In genomic region chr5:70400984-70401686, GRCh38 we compare ENCODE assay signal across 8 cellular contexts.
DNase-seq lines count a peak whose midpoint lies in the region; ATAC-seq, FAIRE-seq and TF ChIP-seq lines count a peak whose summit lies in the region.
"Not testable (repeated sequence)": the region's sequence is repeated elsewhere in the genome, so short reads cannot be mapped to it uniquely, and the experiment has no call there.

No MANE protein-coding gene starts in this region.

- not testable (repeated sequence) for H3K9me3 ChIP-seq in Karpas-422 (ENCODE audit: low read length); GM12878 (replicated peaks; ENCODE audit: control insufficient read depth, insufficient read depth, low read length); mucosa of rectum (ENCODE audit: control insufficient read depth in 2 of 2, low read length in 2 of 2)

- not testable (repeated sequence) for H3K4me3 Mint-ChIP-seq in glutamatergic neuron (ENCODE audit: unreplicated experiment)

- not testable (repeated sequence) for H2AFZ ChIP-seq in Karpas-422 (ENCODE audit: low read length); GM12878 (ENCODE audit: control insufficient read depth, low read depth, low read length)

- SMC1A ChIA-PET in GM12878 (lab: Charles Lee; ENCODE audit: uncharacterized antibody, unreplicated experiment) = not testable (repeated sequence)

- H3K4me1 ChIP-seq in Karpas-422 (ENCODE audit: low read length); GM12878 (ENCODE audit: control insufficient read depth, insufficient read depth, low read length); mucosa of rectum (ENCODE audit: control insufficient read depth in 2 of 2, insufficient read depth in 2 of 2, low read length in 2 of 2): not testable (repeated sequence)

- not testable (repeated sequence) for TF ChIP-seq RAD21 in GM12878 (IDR thresholded peaks at IDR 0.05; ENCODE audit: insufficient read depth, low read depth, low read length)

- ATAC-seq in GM19035 (IDR thresholded peaks at IDR 0.05; ENCODE audit: unreplicated experiment) (peak; percentile 71), GM12878 (peak; percentile 97)

- 6% methylated on average over 14 of the region's 71 CpGs for WGBS in GM12878 (ENCODE audit: insufficient coverage, insufficient replicate concordance, low lambda C conversion rate, missing lambda C conversion rate)

- H4K20me1 ChIP-seq in Karpas-422 (ENCODE audit: insufficient read depth, low read depth, low read length); GM12878 (ENCODE audit: control insufficient read depth, insufficient read depth): not testable (repeated sequence)

- RAD21 ChIA-PET in GM12878 (lab: Charles Lee; ENCODE audit: unreplicated experiment) = not testable (repeated sequence)

- peak overlapping the region; percentile 63; the same call in 1 of the 2 replicates for H3K9ac ChIP-seq in Karpas-422 (ENCODE audit: low read length)
- not testable (repeated sequence) for H3K9ac ChIP-seq in GM12878 (ENCODE audit: control insufficient read depth, insufficient read depth, low read length); mucosa of rectum (ENCODE audit: low read depth in 1 of 2, low read length in 2 of 2)

- peak; percentile 27; the same call in 1 of the 2 replicates for TF ChIP-seq CTCF in 22Rv1 (IDR thresholded peaks at IDR 0.05)
- TF ChIP-seq CTCF in GM12878 (IDR thresholded peaks at IDR 0.05 in 2 of 3, conservative IDR thresholded peaks at IDR 0.05 in 1 of 3; ENCODE audit: control insufficient read depth in 2 of 3, extremely low read depth in 1 of 3, insufficient read depth in 1 of 3, low read depth in 3 of 3, low read length in 3 of 3); glutamatergic neuron (IDR thresholded peaks at IDR 0.05; ENCODE audit: partially characterized antibody, unreplicated experiment): not testable (repeated sequence)

- H3K4me2 ChIP-seq in Karpas-422 (ENCODE audit: low read depth, low read length, poor library complexity, severe bottlenecking) = peak overlapping the region; percentile 51
- H3K4me2 ChIP-seq in GM12878 (ENCODE audit: control insufficient read depth, insufficient read depth) = not testable (repeated sequence)

- peak; percentile 66 for TF ChIP-seq POLR2A in GM12878 (IDR thresholded peaks at IDR 0.05; ENCODE audit: low read depth, low read length)

- not testable (repeated sequence) for H3K9me2 ChIP-seq in Karpas-422 (replicated peaks; ENCODE audit: insufficient read depth, low read length)

- H3K27me3 ChIP-seq in Karpas-422 (ENCODE audit: low read length); GM12878 (replicated peaks in 1 of 2; ENCODE audit: control insufficient read depth in 2 of 2, insufficient read depth in 2 of 2, low read length in 1 of 2); mucosa of rectum (ENCODE audit: control insufficient read depth in 2 of 2, insufficient read depth in 2 of 2, low read length in 2 of 2): not testable (repeated sequence)

- in situ Hi-C loops in GM12878 (cut with MboI) = not testable (repeated sequence)

- POLR2A ChIA-PET in GM12878 (lab: Charles Lee) = not testable (repeated sequence)

- not testable (repeated sequence) for H3K79me2 ChIP-seq in Karpas-422 (ENCODE audit: low read length); GM12878 (ENCODE audit: control insufficient read depth, insufficient read depth, low read length)

- TF ChIP-seq EP300 in GM12878 (IDR thresholded peaks at IDR 0.05; ENCODE audit: borderline replicate concordance in 1 of 2, control insufficient read depth in 1 of 2, low read depth in 2 of 2, low read length in 2 of 2) = not testable (repeated sequence)

- H3K9me3 Mint-ChIP-seq in glutamatergic neuron (ENCODE audit: unreplicated experiment) = not testable (repeated sequence)

- intact Hi-C loops in GM12878 (cut with micrococcal nuclease; ENCODE audit: unreplicated experiment) = not testable (repeated sequence)

- H3K36me3 Mint-ChIP-seq in glutamatergic neuron (ENCODE audit: unreplicated experiment) = not testable (repeated sequence)

- DNase-seq in Karpas-422 (peak; percentile 58), glutamatergic neuron (peak; percentile 88)
- peak; percentile 11 to 37 for DNase-seq in activated CD4-positive, alpha-beta T cell treated with anti-CD3 and anti-CD28 coated beads, Interleukin-2, amount 50 U/mL, for 24 hours (ENCODE audit: low read depth in 1 of 2, low spot score in 1 of 2)
- not testable (repeated sequence) for DNase-seq in GM12878 (ENCODE audit: low read depth, low spot score)
- peak; percentile 58 for DNase-seq in stimulated activated CD4-positive, alpha-beta T cell treated with anti-CD3 and anti-CD28 coated beads, Interleukin-1b, Interleukin-23, amount 100 ng/mL, for 48 hours

- H3K27me3 Mint-ChIP-seq in glutamatergic neuron (ENCODE audit: unreplicated experiment) = not testable (repeated sequence)

- H3K27ac ChIP-seq in 22Rv1 (peak overlapping the region; percentile 56), mucosa of rectum (ENCODE audit: low read depth in 2 of 2, low read length in 2 of 2) (peak overlapping the region; percentile 23 to 61)
- not testable (repeated sequence) for H3K27ac ChIP-seq in Karpas-422 (ENCODE audit: low read length); GM12878 (ENCODE audit: control insufficient read depth, insufficient read depth)

- not testable (repeated sequence) for H3K36me3 ChIP-seq in Karpas-422 (ENCODE audit: insufficient read depth, low read length); GM12878 (ENCODE audit: control insufficient read depth in 2 of 2, insufficient read depth in 2 of 2, low read length in 1 of 2); mucosa of rectum (ENCODE audit: control insufficient read depth in 2 of 2, insufficient read depth in 2 of 2, low read length in 2 of 2)

- H3K27ac Mint-ChIP-seq in glutamatergic neuron (ENCODE audit: unreplicated experiment) = not testable (repeated sequence)

- CTCF ChIA-PET in GM12878 (lab: Yijun Ruan, JAX) = not testable (repeated sequence)

- not testable (repeated sequence) for BruUV-seq in GM12878 (replicated peaks; lab: Mats Ljungman, UMichigan)

- peak overlapping the region; percentile 65; the same call in 1 of the 2 replicates for H3K4me3 ChIP-seq in Karpas-422 (ENCODE audit: low read length)
- H3K4me3 ChIP-seq in GM12878 = peak overlapping the region; percentile 57; the same call in 1 of the 2 replicates
- H3K4me3 ChIP-seq in mucosa of rectum (ENCODE audit: low read length in 2 of 2) = peak overlapping the region; percentile 60 to 71

- not testable (repeated sequence) for FAIRE-seq in GM12878 (lab: Jason Lieb, UNC)

- H3K4me1 Mint-ChIP-seq in glutamatergic neuron (ENCODE audit: low read depth, unreplicated experiment) = not testable (repeated sequence)

TF ChIP-seq in GM12878, 131 proteins besides CTCF, POLR2A, EP300 and RAD21:
- TF ChIP-seq IKZF1 (conservative IDR thresholded peaks at IDR 0.05) = peak; percentile 58; the same call in 1 of the 2 replicates
- peak; percentile 49 for TF ChIP-seq NKRF (conservative IDR thresholded peaks at IDR 0.05)
- TF ChIP-seq NR2F1 (conservative IDR thresholded peaks at IDR 0.05) = 0 out of 2 replicates have a peak, but pooled peaks have one; percentile 31
- peak; percentile 52; the same call in 1 of the 2 replicates for TF ChIP-seq GABPA (IDR thresholded peaks at IDR 0.05; ENCODE audit: low read depth)
- TF ChIP-seq GATAD2B (conservative IDR thresholded peaks at IDR 0.05; ENCODE audit: low read depth) = peak; percentile 81
- 0 out of 2 replicates have a peak, but pooled peaks have one; percentile 22 for TF ChIP-seq CREM (IDR thresholded peaks at IDR 0.05; ENCODE audit: low read depth)
- peak; percentile 61 for TF ChIP-seq CREB1 (IDR thresholded peaks at IDR 0.05; ENCODE audit: low read depth)
